In the genomic region with DNA sequence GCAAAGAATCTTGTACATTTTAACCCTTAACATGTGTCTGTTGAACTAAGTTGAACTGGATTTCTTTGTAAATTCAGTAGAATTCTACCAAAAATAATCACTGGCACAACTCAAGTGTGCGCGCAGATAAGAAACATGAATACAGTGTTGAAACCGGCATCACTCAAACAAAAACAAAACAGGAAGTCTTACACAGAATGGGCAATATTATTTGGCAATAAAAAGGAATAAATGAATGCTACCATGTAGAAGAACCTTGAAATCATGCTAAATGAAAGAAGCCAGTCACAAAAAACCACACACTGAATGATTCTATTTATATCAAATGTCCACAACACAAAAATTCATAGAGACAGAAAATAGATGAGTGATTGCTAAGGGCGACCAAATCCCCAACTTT, we compare ENCODE assay signal across 15 cellular contexts.
DNase-seq lines count a peak whose midpoint lies in the region; ATAC-seq and TF ChIP-seq lines count a peak whose summit lies in the region.
"Had no signal": no experiment of that assay in that cellular context is flagged by ENCODE, and none has a peak within 500 bp of the region (broad histone marks: within the 10 kb centered on the region; RNA-seq: fewer than 3 reads in every experiment).

No MANE protein-coding gene starts in this region.

- H2AK5ac ChIP-seq in trophoblast cell (ENCODE audit: low read length), result no peak overlapping the region

- H3K27ac Mint-ChIP-seq in CD14-positive monocyte, result peak overlapping the region in 6 of 7 donors; percentile 64 to 88 (median 86)
- peak overlapping the region; percentile 90 for H3K27ac Mint-ChIP-seq in dendritic cell treated with granulocyte-macrophage colony-stimulating factor and Interleukin-4, amounts not matched to agents 40 ng/mL and 50 ng/mL, for 4 days
- H3K27ac Mint-ChIP-seq: CD4-positive, alpha-beta T cell; HFFc6 had no signal

- no peak overlapping the region for H3K4me3 Mint-ChIP-seq in CD14-positive monocyte
- no peak overlapping the region for H3K4me3 Mint-ChIP-seq in dendritic cell treated with granulocyte-macrophage colony-stimulating factor and Interleukin-4, amounts not matched to agents 40 ng/mL and 50 ng/mL, for 4 days
- H3K4me3 Mint-ChIP-seq: CD4-positive, alpha-beta T cell; HFFc6 had no signal

- H2AFZ ChIP-seq in trophoblast cell (ENCODE audit: insufficient read depth, low read length, poor library complexity), result no peak overlapping the region

- TF ChIP-seq CTCF in CD14-positive monocyte (IDR thresholded peaks at IDR 0.05), result no peak
- no peak for TF ChIP-seq CTCF in NB4 (IDR thresholded peaks at IDR 0.05; ENCODE audit: low read depth, low read length)

- H3K4me3 ChIP-seq in BLaER1 (no peak overlapping the region), NB4 (ENCODE audit: low read depth, low read length) (no peak overlapping the region), trophoblast cell (ENCODE audit: low read depth, low read length) (no peak overlapping the region)
- H3K4me3 ChIP-seq: GM12878 had no signal

- H3K4me1 Mint-ChIP-seq in CD14-positive monocyte, result peaks cover 59% of the 10 kb centered on the region
- H3K4me1 Mint-ChIP-seq in dendritic cell treated with granulocyte-macrophage colony-stimulating factor and Interleukin-4, amounts not matched to agents 40 ng/mL and 50 ng/mL, for 4 days (ENCODE audit: low read depth), result peaks cover 56% of the 10 kb centered on the region

- H3K9me3 Mint-ChIP-seq in CD14-positive monocyte, result peaks cover 0 to 3% (median 0%) of the 10 kb centered on the region in 7 donors
- no peaks in the 10 kb centered on the region for H3K9me3 Mint-ChIP-seq in dendritic cell treated with granulocyte-macrophage colony-stimulating factor and Interleukin-4, amounts not matched to agents 40 ng/mL and 50 ng/mL, for 4 days
- H3K9me3 Mint-ChIP-seq: CD4-positive, alpha-beta T cell; HFFc6 had no signal

- H4K91ac ChIP-seq in trophoblast cell (ENCODE audit: low read depth, low read length), result no peak overlapping the region

- no peak overlapping the region for H4K8ac ChIP-seq in trophoblast cell (ENCODE audit: low read depth, low read length)

- no peak overlapping the region for H3K4ac ChIP-seq in trophoblast cell (ENCODE audit: low read depth, low read length)

- H2BK12ac ChIP-seq in trophoblast cell (ENCODE audit: low read length), result no peak overlapping the region

- no peaks in the 10 kb centered on the region for H3K79me2 ChIP-seq in trophoblast cell (ENCODE audit: control insufficient read depth, insufficient read depth, low read length, poor library complexity)

- H4K20me1 ChIP-seq in BLaER1, result no peaks in the 10 kb centered on the region

- H3K4me2 ChIP-seq in BLaER1 (peak overlapping the region; percentile 74), trophoblast cell (ENCODE audit: low read length) (no peak overlapping the region)

- H3K36me3 ChIP-seq in BLaER1 (no peaks in the 10 kb centered on the region), trophoblast cell (ENCODE audit: control insufficient read depth in 1 of 2, insufficient read depth in 2 of 2, low read length in 2 of 2) (no peaks in the 10 kb centered on the region)
- H3K36me3 ChIP-seq: BE2C had no signal

- intact Hi-C loops in CD14-positive monocyte (cut with micrococcal nuclease), result loop anchor here in 1 of 2 donors (5.0 kb wide), 1 partner anchor 63 kb away; no protein-coding TSS in a partner anchor
- intact Hi-C loops in dendritic cell treated with granulocyte-macrophage colony-stimulating factor and Interleukin-4, amounts not matched to agents 40 ng/mL and 50 ng/mL, for 4 days (cut with micrococcal nuclease), result loop anchor here (5.0 kb wide), 2 partner anchors 83 to 978 kb away; partner anchors contain the start of gene PMFBP1

- H3K14ac ChIP-seq in trophoblast cell (ENCODE audit: low read length), result no peak overlapping the region

- H3K27me3 ChIP-seq in BLaER1 (no peaks in the 10 kb centered on the region), trophoblast cell (ENCODE audit: insufficient read depth, low read length) (no peaks in the 10 kb centered on the region)
- H3K27me3 ChIP-seq: BE2C had no signal

- H3K36me3 Mint-ChIP-seq in CD14-positive monocyte, result peaks cover 0 to 2% of the 10 kb centered on the region in 2 donors
- H3K36me3 Mint-ChIP-seq in dendritic cell treated with granulocyte-macrophage colony-stimulating factor and Interleukin-4, amounts not matched to agents 40 ng/mL and 50 ng/mL, for 4 days (ENCODE audit: low read depth), result no peaks in the 10 kb centered on the region

- peaks cover 0 to 2% (median 0%) of the 10 kb centered on the region in 3 donors for H3K27me3 Mint-ChIP-seq in CD14-positive monocyte (ENCODE audit: low read depth in 3 of 3)
- no peaks in the 10 kb centered on the region for H3K27me3 Mint-ChIP-seq in dendritic cell treated with granulocyte-macrophage colony-stimulating factor and Interleukin-4, amounts not matched to agents 40 ng/mL and 50 ng/mL, for 4 days

- H2BK5ac ChIP-seq in trophoblast cell (ENCODE audit: low read depth, low read length, poor library complexity), result no peak overlapping the region

- H3K79me1 ChIP-seq in trophoblast cell (ENCODE audit: low read length), result no peaks in the 10 kb centered on the region

- H3K9ac ChIP-seq in BLaER1 (no peak overlapping the region), trophoblast cell (ENCODE audit: low read length) (no peak overlapping the region)

- H3K23ac ChIP-seq in trophoblast cell (ENCODE audit: low read length), result no peak overlapping the region

- H3K9me3 ChIP-seq in BLaER1, result 0 out of 2 replicates have a peak, but pooled peaks cover 8% of the 10 kb centered on the region
- no peaks in the 10 kb centered on the region for H3K9me3 ChIP-seq in trophoblast cell (ENCODE audit: insufficient read depth, low read depth, low read length)
- H3K9me3 ChIP-seq: BE2C had no signal

- H3K4me1 ChIP-seq in BLaER1 (peaks cover 64% of the 10 kb centered on the region), trophoblast cell (ENCODE audit: control insufficient read depth in 1 of 2, insufficient read depth in 2 of 2, low read length in 2 of 2) (peaks cover 6 to 10% of the 10 kb centered on the region in 2 experiments)

- WGBS in trophoblast cell (ENCODE audit: extremely low coverage, insufficient coverage, insufficient read length), result no CpG with 5 or more reads among the region's 4 CpGs

- DNase-seq in CD14-positive monocyte (ENCODE audit: low spot score), result no peak
- peak; percentile 40 for DNase-seq in NB4 (ENCODE audit: low read depth)
- DNase-seq in stimulated activated CD4-positive, alpha-beta T cell treated with anti-CD3 and anti-CD28 coated beads, Interleukin-15, amount 100 ng/mL, for 24 hours, result no peak
- DNase-seq in SIG-M5 treated with dmso at 0.1 percent for 504 hours (lab: John Stamatoyannopoulos, UW; ENCODE audit: unreplicated experiment), result no peak
- no peak for DNase-seq in trophoblast cell
- DNase-seq: BE2C; CD4-positive, alpha-beta T cell; DMS79; HCEC 1CT; HFFc6 had no signal

- ATAC-seq in GM21367 (IDR thresholded peaks at IDR 0.05; ENCODE audit: unreplicated experiment), result no peak
- ATAC-seq: GM12878, HepG2 had no signal

- H3K18ac ChIP-seq in trophoblast cell (ENCODE audit: low read length), result no peak overlapping the region

- H3K27ac ChIP-seq in BLaER1 (peak overlapping the region; percentile 66), trophoblast cell (ENCODE audit: low read depth, low read length) (no peak overlapping the region)

- no peak overlapping the region for H2BK120ac ChIP-seq in trophoblast cell (ENCODE audit: insufficient read depth, low read length, poor library complexity)

- no peak overlapping the region for H4K12ac ChIP-seq in trophoblast cell (ENCODE audit: low read depth, low read length)

- no peak for TF ChIP-seq POLR2A in NB4 (IDR thresholded peaks at IDR 0.05; ENCODE audit: extremely low read depth, insufficient read length)
